In genomic region chr2:21097331-21097730, GRCh38 we compare ENCODE assay signal across 37 cellular contexts. TPM values are rescaled to one million over a fixed set of nuclear protein-coding genes. Genes with fewer than 3 reads are reported as not detected.
"Had no signal": no experiment of that assay in that cellular context is flagged by ENCODE, and none has a peak within 500 bp of the region (broad histone marks: within the 10 kb centered on the region; RNA-seq: fewer than 3 reads in every experiment).

No MANE protein-coding gene starts in this region.

- H3K4me3 ChIP-seq: ascending aorta, breast epithelium, cardiac muscle cell, colonic mucosa, esophagus squamous epithelium, gastroesophageal sphincter had no signal

- H3K4me1 ChIP-seq: breast epithelium, colonic mucosa, esophagus squamous epithelium had no signal

- H3K9me3 ChIP-seq: ascending aorta, breast epithelium, colonic mucosa, esophagus squamous epithelium, gastroesophageal sphincter had no signal

- H3K27me3 ChIP-seq: ascending aorta, breast epithelium, cardiac muscle cell, colonic mucosa, esophagus squamous epithelium, gastroesophageal sphincter had no signal

- ATAC-seq: activated CD4-positive, alpha-beta T cell treated with anti-CD3 and anti-CD28 coated beads for 36 hours; activated CD8-positive, alpha-beta memory T cell treated with anti-CD3 and anti-CD28 coated beads, Interleukin-2, amount 10 ng/mL, durations not matched to agents 7 days and 5 days; activated CD8-positive, alpha-beta T cell treated with anti-CD3 and anti-CD28 coated beads, Interleukin-2, amount 10 ng/mL, durations not matched to agents 7 days and 5 days; activated naive CD4-positive, alpha-beta T cell treated with anti-CD3 and anti-CD28 coated beads, Interleukin-2, amount 50 U/mL, for 72 hours; activated T-cell treated with anti-CD3 and anti-CD28 coated beads, Interleukin-2, amount 50 U/mL, for 72 hours; gastroesophageal sphincter; T-helper 17 cell had no signal

- H3K36me3 ChIP-seq: ascending aorta, breast epithelium, cardiac muscle cell, colonic mucosa, esophagus squamous epithelium, gastroesophageal sphincter had no signal

- DNase-seq: activated CD4-positive, alpha-beta memory T cell treated with anti-CD3 and anti-CD28 coated beads for 36 hours; activated CD4-positive, alpha-beta T cell treated with anti-CD3 and anti-CD28 coated beads for 36 hours; activated CD4-positive, alpha-beta T cell treated with anti-CD3 and anti-CD28 coated beads, Interleukin-2, amount 10 ng/mL, durations not matched to agents 24 days and 14 days; activated CD4-positive, CD25-positive, alpha-beta regulatory T cell; activated CD4-positive, CD25-positive, alpha-beta regulatory T cell treated with anti-CD3 and anti-CD28 coated beads, Interleukin-2, amount 50 U/mL, for 72 hours; activated CD8-positive, alpha-beta memory T cell treated with anti-CD3 and anti-CD28 coated beads, Interleukin-2, amount 10 ng/mL, durations not matched to agents 7 days and 5 days; activated CD8-positive, alpha-beta memory T cell treated with anti-CD3 and anti-CD28 coated beads, Interleukin-2, amount 50 U/mL, for 4 hours; activated CD8-positive, alpha-beta T cell treated with anti-CD3 and anti-CD28 coated beads, Interleukin-2, amount 10 ng/mL, durations not matched to agents 7 days and 5 days; activated gamma-delta T cell; activated naive CD4-positive, alpha-beta T cell; activated naive CD4-positive, alpha-beta T cell treated with anti-CD3 and anti-CD28 coated beads, Interleukin-2, amount 10 ng/mL, durations not matched to agents 7 days and 5 days; activated naive CD8-positive, alpha-beta T cell treated with anti-CD3 and anti-CD28 coated beads, Interleukin-2, amount 10 ng/mL, durations not matched to agents 7 days and 5 days; activated T-cell treated with anti-CD3 and anti-CD28 coated beads, Interleukin-2, amount 50 U/mL, for 24 hours; activated T-cell treated with anti-CD3 and anti-CD28 coated beads, Interleukin-2, amount 50 U/mL, for 72 hours; central memory CD4-positive, alpha-beta T cell; cerebellar nuclear complex; colonic mucosa; effector CD8-positive, alpha-beta T cell; esophagus squamous epithelium; foreskin melanocyte; T-helper 1 cell; T-helper 17 cell; T1000 had no signal

- H3K27ac ChIP-seq: ascending aorta, breast epithelium, cardiac muscle cell, colonic mucosa, epithelial cell of prostate, esophagus squamous epithelium, gastroesophageal sphincter had no signal

- FAIRE-seq: endometrium, endothelial cell of umbilical vein had no signal

RNA-seq across cellular contexts. Expression of gene TDRD15, which starts 26.4 kb away (rescaled TPM):
- total RNA-seq: activated CD4-positive, alpha-beta T cell treated with anti-CD3 and anti-CD28 coated beads for 36 hours; activated CD4-positive, alpha-beta T cell treated with anti-CD3 and anti-CD28 coated beads, Interleukin-2, amount 10 ng/mL, durations not matched to agents 24 days and 14 days; activated CD8-positive, alpha-beta memory T cell treated with anti-CD3 and anti-CD28 coated beads for 36 hours; activated CD8-positive, alpha-beta memory T cell treated with anti-CD3 and anti-CD28 coated beads, Interleukin-2, amount 10 ng/mL, durations not matched to agents 7 days and 5 days; activated CD8-positive, alpha-beta T cell treated with anti-CD3 and anti-CD28 coated beads, Interleukin-2, amount 10 ng/mL, durations not matched to agents 7 days and 5 days; activated naive CD4-positive, alpha-beta T cell treated with anti-CD3 and anti-CD28 coated beads, Interleukin-2, amount 50 U/mL, for 72 hours; activated T-cell treated with anti-CD3 and anti-CD28 coated beads, Interleukin-2, amount 50 U/mL, for 72 hours; ascending aorta; cardiac muscle cell; colonic mucosa; dermis microvascular lymphatic vessel endothelial cell; endothelial cell of umbilical vein; fibroblast of lung; fibroblast of villous mesenchyme; glomerular endothelial cell had no signal
- polyA plus RNA-seq: cardiac muscle cell, endothelial cell of umbilical vein, esophagus, fibroblast of lung had no signal

RNA-seq across cellular contexts. Expression of gene APOB, which starts 53.5 kb away (rescaled TPM):
- total RNA-seq: activated CD4-positive, alpha-beta memory T cell treated with anti-CD3 and anti-CD28 coated beads for 36 hours; activated CD4-positive, alpha-beta T cell treated with anti-CD3 and anti-CD28 coated beads for 36 hours; activated CD4-positive, alpha-beta T cell treated with anti-CD3 and anti-CD28 coated beads, Interleukin-2, amount 10 ng/mL, durations not matched to agents 24 days and 14 days; activated CD8-positive, alpha-beta memory T cell treated with anti-CD3 and anti-CD28 coated beads for 36 hours; activated CD8-positive, alpha-beta memory T cell treated with anti-CD3 and anti-CD28 coated beads, Interleukin-2, amount 10 ng/mL, durations not matched to agents 7 days and 5 days; activated CD8-positive, alpha-beta T cell treated with anti-CD3 and anti-CD28 coated beads, Interleukin-2, amount 10 ng/mL, durations not matched to agents 7 days and 5 days; activated naive CD4-positive, alpha-beta T cell treated with anti-CD3 and anti-CD28 coated beads, Interleukin-2, amount 50 U/mL, for 72 hours; activated naive CD8-positive, alpha-beta T cell treated with anti-CD3 and anti-CD28 coated beads, Interleukin-2, amount 10 ng/mL, durations not matched to agents 7 days and 5 days; activated T-cell treated with anti-CD3 and anti-CD28 coated beads, Interleukin-2, amount 50 U/mL, for 72 hours; T-helper 17 cell had no signal
- polyA plus RNA-seq: fibroblast of lung had no signal
